Comparison of ENCODE assay signal across 13 cellular contexts in the genomic region with DNA sequence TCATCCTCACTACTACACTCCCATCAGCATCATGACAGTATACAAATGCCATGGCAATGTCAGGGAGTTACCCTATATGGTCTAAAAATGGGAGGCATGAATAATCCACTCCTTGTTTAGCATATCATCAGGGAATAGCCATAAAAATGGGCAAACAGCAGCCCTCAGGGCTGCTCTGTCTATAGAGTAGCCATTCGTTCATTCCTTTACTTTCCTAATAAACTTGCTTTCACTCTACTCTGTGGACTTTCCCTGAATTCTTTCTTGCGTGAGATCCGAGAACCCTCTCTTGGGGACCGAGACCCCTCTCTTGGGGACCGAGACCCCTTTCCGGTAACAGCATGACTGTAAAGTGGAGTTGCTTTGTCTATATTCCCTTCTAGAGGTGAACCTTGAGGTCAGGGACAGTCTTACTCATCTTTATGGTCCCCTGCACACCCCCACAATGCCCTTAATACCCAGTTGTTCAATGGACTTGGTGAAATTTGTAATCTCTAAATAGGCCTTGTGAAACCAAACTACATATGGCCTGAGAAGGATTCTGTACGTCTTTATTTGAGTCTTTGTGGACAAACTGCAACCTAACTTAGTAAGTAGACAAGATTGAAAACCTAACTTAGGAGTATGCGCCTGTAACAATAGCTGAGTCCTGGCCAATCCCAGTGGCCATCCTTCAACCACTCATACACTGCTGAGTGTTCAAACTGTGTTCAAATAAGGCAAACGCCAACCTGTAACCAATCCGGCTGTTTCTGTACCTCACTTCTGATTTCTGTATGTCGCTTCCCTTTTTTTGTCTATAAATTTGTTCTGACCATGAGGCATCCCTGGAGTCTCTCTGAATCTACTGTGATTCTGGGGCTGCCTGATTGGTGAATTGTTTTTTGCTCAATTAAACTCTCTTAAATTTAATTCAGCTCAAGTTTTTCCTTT. TPM values are rescaled to one million over a fixed set of nuclear protein-coding genes. Genes with fewer than 3 reads are reported as not detected.
DNase-seq lines count a peak whose midpoint lies in the region; ATAC-seq and TF ChIP-seq lines count a peak whose summit lies in the region.
"Had no signal": no experiment of that assay in that cellular context is flagged by ENCODE, and none has a peak within 500 bp of the region (broad histone marks: within the 10 kb centered on the region; RNA-seq: fewer than 3 reads in every experiment).

No MANE protein-coding gene starts in this region.

- POLR2A ChIA-PET in activated CD4-positive, alpha-beta memory T cell treated with anti-CD3 and anti-CD28 coated beads for 36 hours (lab: Charles Lee): no interaction called here

- H3K4me2 ChIP-seq in neuronal stem cell (ENCODE audit: insufficient read depth, low read length, poor library complexity, severe bottlenecking): no peak overlapping the region

- H3K4me1 ChIP-seq in neuronal stem cell (ENCODE audit: control insufficient read depth in 2 of 2, insufficient read depth in 1 of 2, low read depth in 1 of 2, low read length in 2 of 2) (no peaks in the 10 kb centered on the region), colonic mucosa (no peaks in the 10 kb centered on the region)

- H3K9me3 Mint-ChIP-seq in activated CD4-positive, alpha-beta memory T cell treated with anti-CD3 and anti-CD28 coated beads for 36 hours: no peaks in the 10 kb centered on the region

- no peak overlapping the region for H2BK12ac ChIP-seq in neuronal stem cell (ENCODE audit: low read length)

- H2AFZ ChIP-seq in neuronal stem cell (ENCODE audit: low read length): peak overlapping the region; percentile 53

- intact Hi-C loops in colonic mucosa (cut with DNase I): no loop called here
- intact Hi-C loops in activated CD4-positive, alpha-beta memory T cell treated with anti-CD3 and anti-CD28 coated beads for 36 hours (cut with micrococcal nuclease): no loop called here

- no peak overlapping the region for H2BK120ac ChIP-seq in neuronal stem cell (ENCODE audit: low read depth, low read length)

- H3K27me3 Mint-ChIP-seq in activated CD4-positive, alpha-beta memory T cell treated with anti-CD3 and anti-CD28 coated beads for 36 hours: peaks cover 5% of the 10 kb centered on the region
- H3K27me3 Mint-ChIP-seq: progenitor cell of endocrine pancreas had no signal

- no peak overlapping the region for H3K4me3 ChIP-seq in neuronal stem cell (ENCODE audit: low read length in 2 of 2)
- no peak overlapping the region for H3K4me3 ChIP-seq in colonic mucosa

- H3K9me3 ChIP-seq in neuronal stem cell (replicated peaks in 1 of 2; ENCODE audit: control insufficient read depth in 2 of 2, insufficient read depth in 1 of 2, low read depth in 1 of 2, low read length in 2 of 2): no peaks in the 10 kb centered on the region
- no peaks in the 10 kb centered on the region for H3K9me3 ChIP-seq in colonic mucosa

- DNase-seq in neuronal stem cell (ENCODE audit: low spot score) (no peak), Ammon's horn (ENCODE audit: low spot score) (no peak), colonic mucosa (no peak), pons (ENCODE audit: low spot score) (no peak)
- no peak for DNase-seq in activated CD4-positive, alpha-beta memory T cell treated with anti-CD3 and anti-CD28 coated beads for 36 hours
- DNase-seq: AML-193, DMS 273 treated with DMSO at 0.1 percent for 48 hours, NCI-H1092 treated with DMSO at 0.1 percent for 48 hours, substantia nigra had no signal

- ATAC-seq in GM18870 (IDR thresholded peaks at IDR 0.05; ENCODE audit: unreplicated experiment) (peak; percentile 62), HG02678 (IDR thresholded peaks at IDR 0.05; ENCODE audit: unreplicated experiment) (peak; percentile 54), HG03439 (IDR thresholded peaks at IDR 0.05; ENCODE audit: unreplicated experiment) (peak; percentile 63)

- no peak overlapping the region for H4K8ac ChIP-seq in neuronal stem cell (ENCODE audit: low read depth, low read length)

- H3K36me3 Mint-ChIP-seq in activated CD4-positive, alpha-beta memory T cell treated with anti-CD3 and anti-CD28 coated beads for 36 hours: no peaks in the 10 kb centered on the region

- H3K27me3 ChIP-seq in neuronal stem cell (ENCODE audit: control insufficient read depth in 3 of 3, insufficient read depth in 3 of 3, low read depth in 1 of 3, low read length in 3 of 3) (no peaks in the 10 kb centered on the region), colonic mucosa (no peaks in the 10 kb centered on the region)

- no peak overlapping the region for H2BK5ac ChIP-seq in neuronal stem cell (ENCODE audit: low read length)

- no peak overlapping the region for H2AK5ac ChIP-seq in neuronal stem cell (ENCODE audit: low read depth, low read length)

- H3K9ac ChIP-seq in neuronal stem cell (ENCODE audit: low read depth, low read length, poor library complexity) (no peak overlapping the region), colonic mucosa (ENCODE audit: low read depth in 2 of 2, low read length in 2 of 2) (no peak overlapping the region)

- WGBS in neuronal stem cell (ENCODE audit: extremely low coverage in 2 of 2, insufficient read length in 2 of 2, insufficient replicate concordance in 1 of 2), 2 donors: no CpG with 5 or more reads among the region's 11 CpGs

- no peak overlapping the region for H2BK15ac ChIP-seq in neuronal stem cell (ENCODE audit: low read length)

- TF ChIP-seq CTCF in colonic mucosa (IDR thresholded peaks at IDR 0.05): no peak

- H3K4ac ChIP-seq in neuronal stem cell (ENCODE audit: low read length): no peak overlapping the region

- no peak overlapping the region for H3K4me3 Mint-ChIP-seq in activated CD4-positive, alpha-beta memory T cell treated with anti-CD3 and anti-CD28 coated beads for 36 hours

- no peaks in the 10 kb centered on the region for H3K36me3 ChIP-seq in neuronal stem cell (replicated peaks in 1 of 2; ENCODE audit: control insufficient read depth in 2 of 2, insufficient read depth in 2 of 2, low read length in 2 of 2)
- H3K36me3 ChIP-seq in colonic mucosa: no peaks in the 10 kb centered on the region

- H3K18ac ChIP-seq in neuronal stem cell (ENCODE audit: low read length): no peak overlapping the region

- H3K79me1 ChIP-seq in neuronal stem cell (ENCODE audit: low read depth, low read length): peaks cover 2% of the 10 kb centered on the region

- CTCF ChIA-PET in activated CD4-positive, alpha-beta memory T cell treated with anti-CD3 and anti-CD28 coated beads for 36 hours (lab: Charles Lee): no interaction called here

- no peaks in the 10 kb centered on the region for H3K4me1 Mint-ChIP-seq in activated CD4-positive, alpha-beta memory T cell treated with anti-CD3 and anti-CD28 coated beads for 36 hours (ENCODE audit: low read depth)

- no peak overlapping the region for H4K91ac ChIP-seq in neuronal stem cell (ENCODE audit: low read depth, low read length, poor library complexity)

- no peak overlapping the region for H3K23ac ChIP-seq in neuronal stem cell (ENCODE audit: low read depth, low read length, poor library complexity)

- no peak overlapping the region for H3K14ac ChIP-seq in neuronal stem cell (ENCODE audit: low read length)

- no peak overlapping the region for H3K27ac Mint-ChIP-seq in activated CD4-positive, alpha-beta memory T cell treated with anti-CD3 and anti-CD28 coated beads for 36 hours

- H3K27ac ChIP-seq in neuronal stem cell (replicated peaks; ENCODE audit: low read length): no peak overlapping the region
- no peak overlapping the region for H3K27ac ChIP-seq in colonic mucosa

RNA-seq across cellular contexts. Expression of gene UBTD2, which starts 32.3 kb away (rescaled TPM):
- 52.4 TPM for polyA plus RNA-seq in neuronal stem cell (2013, experiment 1 of 2)
- polyA plus RNA-seq in neuronal stem cell (2013, experiment 2 of 2): 53.9 TPM
- 10 to 100 TPM; 15.4 to 24.3 TPM for total RNA-seq in colonic mucosa
- 1 to 10 TPM; 4.6 to 4.9 TPM for total RNA-seq in activated CD4-positive, alpha-beta memory T cell treated with anti-CD3 and anti-CD28 coated beads for 36 hours
